In the genomic region with DNA sequence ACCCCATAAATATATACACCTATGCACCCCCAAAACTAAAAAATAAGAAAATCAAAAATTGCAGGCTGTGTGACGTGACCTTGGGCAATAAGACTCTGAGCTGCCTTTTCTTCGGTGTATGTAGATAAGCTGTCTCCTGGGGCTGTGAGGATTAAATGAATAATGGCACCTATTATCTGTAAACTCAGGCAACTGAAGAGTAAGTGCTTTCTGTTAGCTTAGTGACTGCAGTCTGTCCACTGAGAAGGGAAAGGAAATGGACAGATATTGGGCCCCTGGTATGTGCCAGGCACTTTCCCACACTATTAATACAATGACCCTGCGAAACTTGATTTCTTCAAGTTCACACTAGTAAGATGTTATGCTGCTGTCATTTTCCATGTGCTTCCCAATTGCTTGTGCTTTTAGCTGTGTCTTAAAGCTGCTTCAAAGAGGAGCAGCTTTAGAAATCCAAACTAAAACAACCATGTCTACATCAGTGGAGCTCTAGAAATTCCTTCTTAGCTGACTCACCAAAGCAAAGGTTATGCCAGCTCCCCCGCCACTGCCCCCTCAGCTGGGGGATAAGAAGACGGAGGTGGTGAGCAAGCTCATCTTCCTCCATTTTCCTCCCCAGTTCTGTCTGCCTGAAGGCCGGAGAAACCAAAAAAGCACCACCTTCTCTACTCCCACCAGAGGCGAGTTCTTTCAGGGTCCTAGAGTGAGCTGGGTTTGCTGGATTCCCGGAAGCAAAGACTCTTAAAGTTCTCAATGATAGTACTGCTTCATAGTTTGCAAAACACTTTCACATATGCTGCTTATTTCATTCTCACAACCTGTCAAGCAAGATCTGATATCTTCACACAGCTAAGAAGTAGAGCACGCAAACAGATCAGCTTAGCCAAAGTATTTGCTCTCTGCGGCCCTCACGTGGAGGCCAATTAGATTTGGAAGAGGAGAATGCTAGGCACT, we compare ENCODE assay signal across 9 cellular contexts. TPM values are rescaled to one million over a fixed set of nuclear protein-coding genes. Genes with fewer than 3 reads are reported as not detected.
A peak's percentile ranks its signal among the peaks of the same experiment; 100 is the strongest.
DNase-seq lines count a peak whose midpoint lies in the region; ATAC-seq and TF ChIP-seq lines count a peak whose summit lies in the region.
"Had no signal": no experiment of that assay in that cellular context is flagged by ENCODE, and none has a peak within 500 bp of the region (broad histone marks: within the 10 kb centered on the region; RNA-seq: fewer than 3 reads in every experiment).

No MANE protein-coding gene starts in this region.

- no peaks in the 10 kb centered on the region; the same call in 1 of the 2 replicates for H3K27me3 Mint-ChIP-seq in H9 (ENCODE audit: low read depth)

- CTCF ChIA-PET in SK-N-SH (lab: Yijun Ruan, JAX): interaction anchor here (0.8 kb wide), 1 partner anchor 36 kb away, joined by 4 read pairs; a partner anchor contains a TSS

- H2BK12ac ChIP-seq in H9 (ENCODE audit: insufficient read length, low read depth, low read length): no peak overlapping the region

- no peak overlapping the region for H3K56ac ChIP-seq in H9 (ENCODE audit: insufficient read length, low read depth, low read length)

- H3K9me3 Mint-ChIP-seq in H9: peaks cover 69 to 86% of the 10 kb centered on the region in 2 experiments

- H3K23me2 ChIP-seq in H9 (ENCODE audit: insufficient read length, low read depth, low read length, poor library complexity, severe bottlenecking): no peaks in the 10 kb centered on the region

- H4K20me1 ChIP-seq in H9 (ENCODE audit: control insufficient read depth, insufficient read depth, insufficient read length): no peaks in the 10 kb centered on the region
- no peaks in the 10 kb centered on the region for H4K20me1 ChIP-seq in SK-N-SH (ENCODE audit: insufficient read depth)

- H3K36me3 Mint-ChIP-seq in H9 (ENCODE audit: insufficient read depth in 1 of 3, low read depth in 3 of 3): peaks cover 14 to 29% (median 17%) of the 10 kb centered on the region in 3 experiments

- peak overlapping the region; percentile 15 to 46; a peak in 4 of 5 replicates for H3K4me3 Mint-ChIP-seq in H9

- DNase-seq in H9 (peak; percentile 48), SK-N-SH (no peak), head of caudate nucleus (peak in 41 of 42 donors; percentile 2 to 83 (median 40)), skeletal muscle cell (ENCODE audit: low read depth) (peak; percentile 54)
- DNase-seq in stimulated activated naive CD4-positive, alpha-beta T cell (lab: John Stamatoyannopoulos, UW): no peak
- DNase-seq: activated CD4-positive, CD25-positive, alpha-beta regulatory T cell had no signal

- POLR2A ChIA-PET in SK-N-SH (lab: Yijun Ruan, JAX): no interaction called here

- H2BK120ac ChIP-seq in H9 (ENCODE audit: low read depth, low read length, poor library complexity, severe bottlenecking): no peak overlapping the region

- no peak overlapping the region for H3K18ac ChIP-seq in H9 (ENCODE audit: insufficient read length, low read depth, low read length)

- ATAC-seq in HG02798 (IDR thresholded peaks at IDR 0.05; ENCODE audit: poor library complexity, unreplicated experiment): no peak
- ATAC-seq in HG02763 (IDR thresholded peaks at IDR 0.05; ENCODE audit: unreplicated experiment): no peak
- ATAC-seq in GM19452 (IDR thresholded peaks at IDR 0.05; ENCODE audit: unreplicated experiment): no peak

- no peak overlapping the region for H2AK5ac ChIP-seq in H9 (ENCODE audit: insufficient read length, low read length)

- no peak overlapping the region for H2BK15ac ChIP-seq in H9 (ENCODE audit: low read depth, low read length)

- no peaks in the 10 kb centered on the region for H3K9me2 ChIP-seq in SK-N-SH

- H3K9ac ChIP-seq in H9 (ENCODE audit: extremely low read depth, insufficient read length, low read length) (no peak overlapping the region), SK-N-SH (peak overlapping the region; percentile 45; the same call in 1 of the 2 replicates)

- H3K79me2 ChIP-seq in H9 (ENCODE audit: insufficient read depth, low read length) (no peaks in the 10 kb centered on the region), SK-N-SH (ENCODE audit: insufficient read depth) (no peaks in the 10 kb centered on the region)

- H3K4me2 ChIP-seq in H9 (ENCODE audit: insufficient read depth, insufficient read length, low read length): peak overlapping the region; percentile 47
- H3K4me2 ChIP-seq in SK-N-SH: peak overlapping the region; percentile 77

- no peak overlapping the region for H2BK20ac ChIP-seq in H9 (ENCODE audit: low read depth, low read length, poor library complexity, severe bottlenecking)

- H3K27ac Mint-ChIP-seq in H9: peak overlapping the region; percentile 59 to 93 (median 89)

- peaks cover 7 to 8% of the 10 kb centered on the region in 2 experiments for H3K36me3 ChIP-seq in SK-N-SH (replicated peaks in 1 of 2; ENCODE audit: control insufficient read depth in 1 of 2, insufficient read depth in 2 of 2, low read length in 1 of 2)

- H3F3A ChIP-seq in SK-N-SH (replicated peaks; ENCODE audit: insufficient read depth): peaks cover 36% of the 10 kb centered on the region

- H2AFZ ChIP-seq in H9 (ENCODE audit: low read length): peak overlapping the region; percentile 26
- H2AFZ ChIP-seq in SK-N-SH (ENCODE audit: low read depth): peak overlapping the region; percentile 76

- TF ChIP-seq CTCF in H9 (conservative IDR thresholded peaks at IDR 0.05) (no peak), SK-N-SH (IDR thresholded peaks at IDR 0.05) (no peak)

- peak in 1 of 2 experiments; percentile 42; a peak in 1 of 4 replicates for TF ChIP-seq EP300 in SK-N-SH (IDR thresholded peaks at IDR 0.05; ENCODE audit: borderline replicate concordance in 1 of 2, low read depth in 1 of 2, low read length in 1 of 2)

- H3K9me3 ChIP-seq in H9 (ENCODE audit: control insufficient read depth, low read depth, low read length) (peaks cover 35% of the 10 kb centered on the region), SK-N-SH (no peaks in the 10 kb centered on the region)

- no peaks in the 10 kb centered on the region; the same call in 1 of the 2 replicates for H3K4me1 ChIP-seq in H9 (ENCODE audit: insufficient read depth, low read length)
- H3K4me1 ChIP-seq in SK-N-SH (ENCODE audit: control insufficient read depth in 1 of 2, insufficient read depth in 2 of 2, low read depth in 1 of 2, low read length in 1 of 2): peaks cover 0 to 12% of the 10 kb centered on the region in 2 experiments; a peak in 2 of 4 replicates

- no peak overlapping the region for H4K91ac ChIP-seq in H9 (ENCODE audit: insufficient read length, low read depth, low read length)

- H3K4ac ChIP-seq in H9 (ENCODE audit: low read depth, low read length): no peak overlapping the region

- no peak overlapping the region for H3K14ac ChIP-seq in H9 (ENCODE audit: insufficient read depth, low read length)

- TF ChIP-seq RAD21 in SK-N-SH (IDR thresholded peaks at IDR 0.05; ENCODE audit: low read length): no peak

- no peaks in the 10 kb centered on the region for H3K79me1 ChIP-seq in H9 (ENCODE audit: insufficient read depth, low read depth, low read length, poor library complexity, severe bottlenecking)

- H3K4me1 Mint-ChIP-seq in H9: peaks cover 54 to 61% of the 10 kb centered on the region in 2 experiments

- WGBS in H9 (ENCODE audit: extremely low coverage, insufficient read length, low lambda C conversion rate): no CpG with 5 or more reads among the region's 11 CpGs
- WGBS in SK-N-SH (ENCODE audit: low lambda C conversion rate): 18% methylated on average over 11 of the region's 11 CpGs

- intact Hi-C loops in head of caudate nucleus (cut with DNase I): no loop called here

- H3K27ac ChIP-seq in H9 (ENCODE audit: insufficient read length, low read depth, low read length) (no peak overlapping the region), SK-N-SH (ENCODE audit: low read depth in 2 of 2, low read length in 1 of 2) (peak overlapping the region; percentile 39 to 89; a peak in 3 of 4 replicates)

- no peak overlapping the region for H4K8ac ChIP-seq in H9 (replicated peaks; ENCODE audit: insufficient read length, low read depth, low read length)

- H3K4me3 ChIP-seq in SK-N-SH (ENCODE audit: low read depth in 2 of 2, low read length in 1 of 2): peak overlapping the region in 1 of 2 experiments; percentile 46; a peak in 3 of 4 replicates
- no peak overlapping the region for H3K4me3 ChIP-seq in skeletal muscle cell (ENCODE audit: low read depth, low read length)

- no peak overlapping the region for H3T11ph ChIP-seq in H9 (ENCODE audit: low read length)

- no peak overlapping the region for H2BK5ac ChIP-seq in H9 (ENCODE audit: insufficient read length, low read length)

- H3K27me3 ChIP-seq in H9 (ENCODE audit: insufficient read depth, low read length): no peaks in the 10 kb centered on the region
- no peaks in the 10 kb centered on the region for H3K27me3 ChIP-seq in SK-N-SH (ENCODE audit: insufficient read depth)

- H4K5ac ChIP-seq in H9 (ENCODE audit: insufficient read length, low read depth, low read length): no peak overlapping the region

- H3K23ac ChIP-seq in H9 (ENCODE audit: insufficient read length, low read depth, low read length): no peak overlapping the region

TF ChIP-seq in SK-N-SH, 30 proteins besides CTCF, POLR2A, EP300 and RAD21 (continues in another document):
- no peak for TF ChIP-seq FOXJ3 (CRISPR knock-in tag; IDR thresholded peaks at IDR 0.05)
- peak; percentile 42 for TF ChIP-seq TCF12 (IDR thresholded peaks at IDR 0.05)
- peak; percentile 76; the same call in 1 of the 2 replicates for TF ChIP-seq YY1 (IDR thresholded peaks at IDR 0.05; ENCODE audit: low read depth)
- TF ChIP-seq GABPA (IDR thresholded peaks at IDR 0.05; ENCODE audit: low read depth): no peak
- TF ChIP-seq RXRA (IDR thresholded peaks at IDR 0.05; ENCODE audit: borderline replicate concordance, low read depth): no peak; the same call in 1 of the 2 replicates
- TF ChIP-seq SMC3 (IDR thresholded peaks at IDR 0.05; ENCODE audit: low read depth, low read length): no peak
- TF ChIP-seq FOSL2 (IDR thresholded peaks at IDR 0.05; ENCODE audit: borderline replicate concordance, low read depth): peak; percentile 66; the same call in 1 of the 2 replicates
- TF ChIP-seq JUND (IDR thresholded peaks at IDR 0.05): peak; percentile 58

RNA-seq across cellular contexts. Expression of a gene that starts 8.8 kb away (rescaled TPM):
- not detected in 2 replicates for total RNA-seq in H9 (2021)
- polyA plus RNA-seq in SK-N-SH (2012; rRNA removed): 0.05 TPM in 1 of 2 replicates, not detected in the other
- polyA plus RNA-seq in SK-N-SH (2012; cell fraction: cytosol; rRNA removed): not detected in 2 replicates
- polyA plus RNA-seq in SK-N-SH (2012; cell fraction: nucleus; rRNA removed): not detected in 2 replicates

RNA-seq across cellular contexts. Expression of a gene that starts 35.3 kb away (rescaled TPM):
- 41.6 and 45.0 TPM in 2 replicates for total RNA-seq in H9 (2021)
- polyA plus RNA-seq in SK-N-SH (2012; rRNA removed): 49.4 and 59.9 TPM in 2 replicates
- polyA plus RNA-seq in SK-N-SH (2012; cell fraction: cytosol; rRNA removed): 65.0 and 69.9 TPM in 2 replicates
- polyA plus RNA-seq in SK-N-SH (2012; cell fraction: nucleus; rRNA removed): 30.5 and 35.2 TPM in 2 replicates

Comparison
In these comparisons a context has a peak if more than half of its experiments do, and no peak if none do; other contexts are left out.
1. DNase-seq: peak in H9 (single experiment), head of caudate nucleus (41 of 42) and skeletal muscle cell (single experiment); none in SK-N-SH (single experiment) and stimulated activated naive CD4-positive, alpha-beta T cell (0 of 6).